ENCODE assay signal across 8 cellular contexts in genomic region chr5:53560506-53561191, GRCh38. TPM values are rescaled to one million over a fixed set of nuclear protein-coding genes. Genes with fewer than 3 reads are reported as not detected.
DNase-seq lines count a peak whose midpoint lies in the region; ATAC-seq and TF ChIP-seq lines count a peak whose summit lies in the region.

TSS of gene NDUFS4 (plus strand) at chr5:53560639. CDS start at chr5:53560663, 24 bp downstream.

- ATAC-seq in GM19043 (IDR thresholded peaks at IDR 0.05; ENCODE audit: low read depth, unreplicated experiment) = peak; percentile 87
- peak; percentile 90 for ATAC-seq in HG03378 (IDR thresholded peaks at IDR 0.05; ENCODE audit: unreplicated experiment)
- ATAC-seq in left colon = peak; percentile 97

- peak within 1 kb of the TSS; percentile 86 for H3K4me3 ChIP-seq in AG10803 (ENCODE audit: low read length)
- peak within 1 kb of the TSS; percentile 84 for H3K4me3 ChIP-seq in coronary artery

- peak within 1 kb of the TSS; percentile 82 to 92 for H3K27ac ChIP-seq in coronary artery

- TF ChIP-seq CTCF in AG10803 (conservative IDR thresholded peaks at IDR 0.05; ENCODE audit: low read length) (no peak), coronary artery (IDR thresholded peaks at IDR 0.05) (no peak)

- intact Hi-C loops in left colon (cut with DNase I, micrococcal nuclease) = no loop called here

- DNase-seq in AG10803 (ENCODE audit: low read depth) (peak; percentile 92), NCI-H510A (lab: John Stamatoyannopoulos, UW) (peak; percentile 55), coronary artery (ENCODE audit: low spot score) (peak; percentile 81), left colon (peak; percentile 90 to 92)
- DNase-seq in activated CD4-positive, alpha-beta T cell treated with anti-CD3 and anti-CD28 coated beads for 48 hours = peak; percentile 88
- DNase-seq in stimulated activated CD4-positive, alpha-beta T cell treated with anti-CD3 and anti-CD28 coated beads, Interleukin-1b, Interleukin-23, amount 100 ng/mL, for 48 hours = peak; percentile 80

RNA-seq across cellular contexts. Expression of gene NDUFS4, which starts in this region (rescaled TPM):
- total RNA-seq in left colon = 10 to 100 TPM; 92.6 to 97.3 TPM

Comparison
In these comparisons a context has a peak if more than half of its experiments do, and no peak if none do; other contexts are left out.
1. Peak in every context shown above with its lines: DNase-seq, ATAC-seq, H3K4me3 ChIP-seq and H3K27ac ChIP-seq.